ENCODE assay signal across 15 cellular contexts in the genomic region with DNA sequence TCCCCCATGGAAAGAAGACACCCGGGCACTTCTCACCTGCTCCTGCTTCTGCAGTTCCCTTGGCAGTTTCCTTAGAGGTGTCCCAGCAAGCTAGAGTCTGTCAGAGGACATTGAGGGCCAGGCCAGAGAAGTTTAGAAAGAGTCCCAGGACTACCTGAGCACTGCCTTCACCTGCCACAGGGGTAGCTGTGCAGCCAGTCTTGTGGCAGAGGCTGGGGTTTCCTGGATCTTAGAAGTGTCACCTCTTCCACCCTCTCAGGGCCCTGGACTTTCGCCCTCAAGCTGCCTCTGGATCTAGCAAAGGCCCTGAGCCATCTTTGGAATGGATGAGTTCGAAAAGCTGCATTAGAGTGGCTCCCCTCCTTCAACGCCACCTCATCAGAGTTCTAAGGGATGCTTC. TPM values are rescaled to one million over a fixed set of nuclear protein-coding genes. Genes with fewer than 3 reads are reported as not detected.
A peak's percentile ranks its signal among the peaks of the same experiment; 100 is the strongest.
DNase-seq lines count a peak whose midpoint lies in the region; ATAC-seq and TF ChIP-seq lines count a peak whose summit lies in the region.
"Had no signal": no experiment of that assay in that cellular context is flagged by ENCODE, and none has a peak within 500 bp of the region (broad histone marks: within the 10 kb centered on the region; RNA-seq: fewer than 3 reads in every experiment).

No MANE protein-coding gene starts in this region.

- peak; percentile 15 for TF ChIP-seq CTCF in GM12873 (IDR thresholded peaks at IDR 0.05; ENCODE audit: insufficient read depth, low read depth, low read length, missing control alignments)

- H3K79me1 ChIP-seq in mesenchymal stem cell (replicated peaks; ENCODE audit: low read length, poor library complexity, severe bottlenecking), result no peaks in the 10 kb centered on the region

- no peak overlapping the region for H4K91ac ChIP-seq in mesenchymal stem cell (ENCODE audit: low read length)

- H3K27me3 ChIP-seq in BLaER1 treated with 17β-estradiol and CSF1 and Interleukin-3, amounts not matched to agents 10 nM and 100 nM, result no peaks in the 10 kb centered on the region
- peaks cover 4 to 10% of the 10 kb centered on the region in 2 experiments for H3K27me3 ChIP-seq in mesenchymal stem cell (ENCODE audit: control insufficient read depth in 1 of 2, insufficient read depth in 1 of 2, low read length in 2 of 2)
- H3K27me3 ChIP-seq: adrenal gland, tibial nerve had no signal

- H2AK5ac ChIP-seq in mesenchymal stem cell (ENCODE audit: low read length, severe bottlenecking), result no peak overlapping the region

- H4K8ac ChIP-seq in mesenchymal stem cell (ENCODE audit: low read length), result peak overlapping the region; percentile 83

- H2BK12ac ChIP-seq in mesenchymal stem cell (ENCODE audit: low read length in 2 of 2), result no peak overlapping the region

- 79% methylated on average over 4 of the region's 4 CpGs for WGBS in mesenchymal stem cell

- H3K4me3 Mint-ChIP-seq in activated T-helper 17 cell treated with anti-CD3 and anti-CD28 coated beads, Interleukin-2, amount 50 U/mL, for 72 hours, result peak overlapping the region; percentile 38
- H3K4me3 Mint-ChIP-seq: stimulated activated memory B cell treated with anti-CD40 and anti-IgM and Interleukin-4, amounts not matched to agents 10 μg/mL and 1 μg/mL and 100 μg/mL, for 72 hours had no signal

- no peak overlapping the region for H3K4ac ChIP-seq in mesenchymal stem cell (ENCODE audit: low read depth in 1 of 2, low read length in 2 of 2)

- no peak for DNase-seq in mesenchymal stem cell
- no peak for DNase-seq in DMS79 treated with DMSO at 0.1 percent for 48 hours (lab: John Stamatoyannopoulos, UW)
- no peak for DNase-seq in EL
- DNase-seq: NCI-H748 treated with DMSO at 0.1 percent for 48 hours had no signal

- H3K9me3 ChIP-seq in BLaER1 treated with 17β-estradiol and CSF1 and Interleukin-3, amounts not matched to agents 10 nM and 100 nM (replicated peaks in 1 of 11), result no peaks in the 10 kb centered on the region
- H3K9me3 ChIP-seq in mesenchymal stem cell (ENCODE audit: control insufficient read depth, low read length), result no peaks in the 10 kb centered on the region
- H3K9me3 ChIP-seq: adrenal gland, prostate gland, tibial nerve had no signal

- H3K23ac ChIP-seq in mesenchymal stem cell (ENCODE audit: low read length in 2 of 2), result no peak overlapping the region

- no peaks in the 10 kb centered on the region for H3K36me3 ChIP-seq in BLaER1 treated with 17β-estradiol and CSF1 and Interleukin-3, amounts not matched to agents 10 nM and 100 nM
- no peaks in the 10 kb centered on the region for H3K36me3 ChIP-seq in mesenchymal stem cell (ENCODE audit: control insufficient read depth in 1 of 2, insufficient read depth in 2 of 2, low read depth in 1 of 2, low read length in 2 of 2)
- H3K36me3 ChIP-seq: adrenal gland, prostate gland, tibial nerve had no signal

- peaks cover 68 to 84% (median 82%) of the 10 kb centered on the region in 10 experiments for H3K4me1 ChIP-seq in BLaER1 treated with 17β-estradiol and CSF1 and Interleukin-3, amounts not matched to agents 10 nM and 100 nM
- H3K4me1 ChIP-seq in mesenchymal stem cell (ENCODE audit: control insufficient read depth, insufficient read depth, low read depth, low read length), result peaks cover 19% of the 10 kb centered on the region

- peak overlapping the region in 2 of 11 experiments; percentile 7 to 24; a peak in 2 of 22 replicates for H3K9ac ChIP-seq in BLaER1 treated with 17β-estradiol and CSF1 and Interleukin-3, amounts not matched to agents 10 nM and 100 nM
- no peak overlapping the region for H3K9ac ChIP-seq in mesenchymal stem cell (ENCODE audit: low read length)

- no peaks in the 10 kb centered on the region for H3K36me3 Mint-ChIP-seq in activated T-helper 17 cell treated with anti-CD3 and anti-CD28 coated beads, Interleukin-2, amount 50 U/mL, for 72 hours (ENCODE audit: low read depth)
- H3K36me3 Mint-ChIP-seq: stimulated activated memory B cell treated with anti-CD40 and anti-IgM and Interleukin-4, amounts not matched to agents 10 μg/mL and 1 μg/mL and 100 μg/mL, for 72 hours had no signal

- no peak overlapping the region for H2BK15ac ChIP-seq in mesenchymal stem cell (ENCODE audit: low read depth, poor library complexity, severe bottlenecking)

- H3K27ac ChIP-seq in BLaER1 treated with 17β-estradiol and CSF1 and Interleukin-3, amounts not matched to agents 10 nM and 100 nM, result peak overlapping the region in 2 of 11 experiments; percentile 7 to 21; a peak in 1 of 22 replicates
- no peak overlapping the region for H3K27ac ChIP-seq in mesenchymal stem cell (ENCODE audit: low read length, poor library complexity, severe bottlenecking)
- H3K27ac ChIP-seq: adrenal gland, RWPE1, tibial nerve had no signal

- H3K27ac Mint-ChIP-seq in activated T-helper 17 cell treated with anti-CD3 and anti-CD28 coated beads, Interleukin-2, amount 50 U/mL, for 72 hours, result peak overlapping the region; percentile 71

- H3K14ac ChIP-seq in mesenchymal stem cell (ENCODE audit: low read length in 2 of 2), result no peak overlapping the region

- peaks cover 19% of the 10 kb centered on the region for H3K4me1 Mint-ChIP-seq in activated T-helper 17 cell treated with anti-CD3 and anti-CD28 coated beads, Interleukin-2, amount 50 U/mL, for 72 hours

- H2BK5ac ChIP-seq in mesenchymal stem cell (ENCODE audit: low read depth, low read length, poor library complexity, severe bottlenecking), result no peak overlapping the region

- no peaks in the 10 kb centered on the region for H4K20me1 ChIP-seq in BLaER1 treated with 17β-estradiol and CSF1 and Interleukin-3, amounts not matched to agents 10 nM and 100 nM

- H2AFZ ChIP-seq in mesenchymal stem cell (ENCODE audit: low read depth, low read length), result no peak overlapping the region

- H3K4me3 ChIP-seq in BLaER1 treated with 17β-estradiol and CSF1 and Interleukin-3, amounts not matched to agents 10 nM and 100 nM, result no peak overlapping the region
- no peak overlapping the region for H3K4me3 ChIP-seq in mesenchymal stem cell (ENCODE audit: insufficient read depth in 1 of 2, low read depth in 1 of 2, low read length in 2 of 2)
- H3K4me3 ChIP-seq: adrenal gland, prostate gland, tibial nerve had no signal

- H3K4me2 ChIP-seq in BLaER1 treated with 17β-estradiol and CSF1 and Interleukin-3, amounts not matched to agents 10 nM and 100 nM, result peak overlapping the region; percentile 27 to 98 (median 93); a peak in 19 of 22 replicates
- H3K4me2 ChIP-seq in mesenchymal stem cell (ENCODE audit: low read length, poor library complexity, severe bottlenecking), result no peak overlapping the region

- no peaks in the 10 kb centered on the region for H3K27me3 Mint-ChIP-seq in activated T-helper 17 cell treated with anti-CD3 and anti-CD28 coated beads, Interleukin-2, amount 50 U/mL, for 72 hours
- H3K27me3 Mint-ChIP-seq: stimulated activated memory B cell treated with anti-CD40 and anti-IgM and Interleukin-4, amounts not matched to agents 10 μg/mL and 1 μg/mL and 100 μg/mL, for 72 hours had no signal

- no peak overlapping the region for H2BK120ac ChIP-seq in mesenchymal stem cell (ENCODE audit: low read depth, low read length)

- no peak for ATAC-seq in activated T-helper 17 cell treated with anti-CD3 and anti-CD28 coated beads, Interleukin-2, amount 50 U/mL, for 72 hours (replicated peaks)
- no peak for ATAC-seq in HG02623 (IDR thresholded peaks at IDR 0.05; ENCODE audit: unreplicated experiment)
- no peak for ATAC-seq in GM19324 (IDR thresholded peaks at IDR 0.05; ENCODE audit: low FRiP score, unreplicated experiment)
- ATAC-seq: HepG2 had no signal

- H3K9me3 Mint-ChIP-seq in activated T-helper 17 cell treated with anti-CD3 and anti-CD28 coated beads, Interleukin-2, amount 50 U/mL, for 72 hours, result no peaks in the 10 kb centered on the region
- H3K9me3 Mint-ChIP-seq: stimulated activated memory B cell treated with anti-CD40 and anti-IgM and Interleukin-4, amounts not matched to agents 10 μg/mL and 1 μg/mL and 100 μg/mL, for 72 hours had no signal

- H3K18ac ChIP-seq in mesenchymal stem cell (ENCODE audit: low read depth in 1 of 2, low read length in 2 of 2), result peak overlapping the region in 1 of 2 experiments; percentile 10

RNA-seq across cellular contexts. Expression of gene BTG2, which starts 34.9 kb away (rescaled TPM):
- total RNA-seq in activated T-helper 17 cell treated with anti-CD3 and anti-CD28 coated beads, Interleukin-2, amount 50 U/mL, for 72 hours, result 100 to 1,000 TPM in 1 of 2 donors, 10 to 100 TPM in 1; 91.3 to 340 TPM
- 23.3 TPM for polyA plus RNA-seq in mesenchymal stem cell (2013, experiment 1 of 2)
- polyA plus RNA-seq in mesenchymal stem cell (2013, experiment 2 of 2), result 22.9 TPM

RNA-seq across cellular contexts. Expression of gene CHIT1, which starts 41.0 kb away (rescaled TPM):
- total RNA-seq in activated T-helper 17 cell treated with anti-CD3 and anti-CD28 coated beads, Interleukin-2, amount 50 U/mL, for 72 hours, result 1 to 10 TPM; 2.8 to 6.7 TPM
- under 0.01 TPM for polyA plus RNA-seq in mesenchymal stem cell (2013, experiment 1 of 2)
- polyA plus RNA-seq in mesenchymal stem cell (2013, experiment 2 of 2), result not detected
- total RNA-seq: HepG2 had no signal
- polyA plus RNA-seq: HepG2 had no signal
